Comparison of ENCODE assay signal across 9 cellular contexts in genomic region chr16:90008708-90009145, GRCh38. TPM values are rescaled to one million over a fixed set of nuclear protein-coding genes. Genes with fewer than 3 reads are reported as not detected.
DNase-seq lines count a peak whose midpoint lies in the region; ATAC-seq and TF ChIP-seq lines count a peak whose summit lies in the region.
"Had no signal": no experiment of that assay in that cellular context is flagged by ENCODE, and none has a peak within 500 bp of the region (broad histone marks: within the 10 kb centered on the region; RNA-seq: fewer than 3 reads in every experiment).

No MANE protein-coding gene starts in this region.

- H3K27ac Mint-ChIP-seq in activated T-cell treated with anti-CD3 and anti-CD28 coated beads, Interleukin-2, amount 50 U/mL, for 24 hours: peak overlapping the region; percentile 71
- H3K27ac Mint-ChIP-seq in GM23338: no peak overlapping the region

- H3F3A ChIP-seq in GM23338 (replicated peaks; ENCODE audit: low read depth): 0 out of 2 replicates have a peak, but pooled peaks cover 6% of the 10 kb centered on the region

- H3K79me2 ChIP-seq in GM23338 (replicated peaks; ENCODE audit: insufficient read depth): no peaks in the 10 kb centered on the region

- peak; percentile 84 for DNase-seq in GM13977 (ENCODE audit: low spot score)
- DNase-seq in Jurkat, Clone E6-1 (ENCODE audit: low read depth, low spot score): peak; percentile 92
- peak; percentile 75 for DNase-seq in activated T-cell treated with anti-CD3 and anti-CD28 coated beads, Interleukin-2, amount 50 U/mL, for 24 hours
- DNase-seq in stimulated activated CD4-positive, alpha-beta T cell treated with anti-CD3 and anti-CD28 coated beads, Interleukin-1b, Interleukin-23, amount 100 ng/mL, for 48 hours: peak; percentile 73
- no peak for DNase-seq in NCI-H128 (lab: John Stamatoyannopoulos, UW; ENCODE audit: unreplicated experiment)
- DNase-seq in GM23338 (ENCODE audit: low spot score): no peak
- DNase-seq in NCI-H2196 (lab: John Stamatoyannopoulos, UW; ENCODE audit: unreplicated experiment): no peak
- DNase-seq in HuH-7.5 (ENCODE audit: low spot score): no peak

- H3K9me3 Mint-ChIP-seq in activated T-cell treated with anti-CD3 and anti-CD28 coated beads, Interleukin-2, amount 50 U/mL, for 24 hours: no peaks in the 10 kb centered on the region
- H3K9me3 Mint-ChIP-seq in GM23338: no peaks in the 10 kb centered on the region; the same call in 2 of the 3 replicates

- no peaks in the 10 kb centered on the region for H3K36me3 ChIP-seq in GM23338 (ENCODE audit: insufficient read depth)
- H3K36me3 ChIP-seq: neutrophil had no signal

- H4K20me1 ChIP-seq in GM23338 (replicated peaks; ENCODE audit: insufficient read depth): no peaks in the 10 kb centered on the region

- H3K9me2 ChIP-seq in GM23338 (ENCODE audit: insufficient read depth): no peaks in the 10 kb centered on the region

- no peak overlapping the region for H2AFZ ChIP-seq in GM23338

- H3K27ac ChIP-seq in GM23338 (ENCODE audit: low read depth): no peak overlapping the region
- H3K27ac ChIP-seq: neutrophil had no signal

- no peaks in the 10 kb centered on the region for H3K4me1 ChIP-seq in GM23338 (ENCODE audit: insufficient read depth)

- H3K27me3 ChIP-seq in GM23338 (ENCODE audit: insufficient read depth): no peaks in the 10 kb centered on the region

- H3K4me1 Mint-ChIP-seq in activated T-cell treated with anti-CD3 and anti-CD28 coated beads, Interleukin-2, amount 50 U/mL, for 24 hours (ENCODE audit: low read depth): peaks cover 17% of the 10 kb centered on the region
- no peaks in the 10 kb centered on the region; the same call in 1 of the 3 replicates for H3K4me1 Mint-ChIP-seq in GM23338

- TF ChIP-seq CTCF in GM13977 (IDR thresholded peaks at IDR 0.05; ENCODE audit: extremely low read depth, insufficient read depth, missing control alignments) (no peak), GM23338 (conservative IDR thresholded peaks at IDR 0.05; ENCODE audit: low read depth in 2 of 2) (no peak)

- H3K27me3 Mint-ChIP-seq in activated T-cell treated with anti-CD3 and anti-CD28 coated beads, Interleukin-2, amount 50 U/mL, for 24 hours: peaks cover 4% of the 10 kb centered on the region
- H3K27me3 Mint-ChIP-seq in GM23338 (ENCODE audit: insufficient read depth, low read depth, poor library complexity): peaks cover 18% of the 10 kb centered on the region

- no peaks in the 10 kb centered on the region for H3K36me3 Mint-ChIP-seq in activated T-cell treated with anti-CD3 and anti-CD28 coated beads, Interleukin-2, amount 50 U/mL, for 24 hours (ENCODE audit: low read depth)
- H3K36me3 Mint-ChIP-seq in GM23338 (ENCODE audit: low read depth): peaks cover 9% of the 10 kb centered on the region

- H3K4me2 ChIP-seq in GM23338: no peak overlapping the region

- peak overlapping the region; percentile 49 for H3K4me3 Mint-ChIP-seq in activated T-cell treated with anti-CD3 and anti-CD28 coated beads, Interleukin-2, amount 50 U/mL, for 24 hours
- no peak overlapping the region for H3K4me3 Mint-ChIP-seq in GM23338

- in situ Hi-C loops in GM13977 (cut with MboI; ENCODE audit: low pct_unique_long_range_greater_than_20kb, low sequenced_read_pairs, unreplicated experiment): no loop called here

- H3K4me3 ChIP-seq in Jurkat, Clone E6-1 (ENCODE audit: low read length): no peak overlapping the region
- no peak overlapping the region for H3K4me3 ChIP-seq in GM23338

- ATAC-seq in GM23338: no peak

TF ChIP-seq in GM23338, 12 proteins besides CTCF, POLR2A, EP300 and RAD21 (continues in another document):
- TF ChIP-seq CREB1 (CRISPR knock-in tag; IDR thresholded peaks at IDR 0.05; ENCODE audit: low read depth): no peak
- TF ChIP-seq JUNB (IDR thresholded peaks at IDR 0.05; ENCODE audit: unreplicated experiment): no peak
- no peak for TF ChIP-seq EZH2phosphoT487 (IDR thresholded peaks at IDR 0.05; ENCODE audit: unreplicated experiment)
- no peak for TF ChIP-seq STAT1 (IDR thresholded peaks at IDR 0.05; ENCODE audit: unreplicated experiment)
- no peak for TF ChIP-seq ZNF114 (CRISPR knock-in tag; IDR thresholded peaks at IDR 0.05)
- TF ChIP-seq REST (IDR thresholded peaks at IDR 0.05; ENCODE audit: unreplicated experiment): no peak
- TF ChIP-seq ETS1 (IDR thresholded peaks at IDR 0.05): no peak

RNA-seq across cellular contexts. Expression of gene DBNDD1, which starts 10.5 kb away (rescaled TPM):
- 3.5 TPM for polyA plus RNA-seq in Jurkat, Clone E6-1 (2012; ENCODE audit: insufficient read depth, insufficient read length)
- total RNA-seq in GM23338 (2014; rRNA removed; shearing (Covaris generic)): 69.2 and 90.8 TPM in 2 replicates
- 62.5 and 63.3 TPM in 2 replicates for polyA plus RNA-seq in GM23338 (2016; fragmentation: Nextera tagmentation; extraction: Ambion mirVana)

Comparison
In these comparisons a context has a peak if more than half of its experiments do, and no peak if none do; other contexts are left out.
1. DNase-seq: peak in GM13977 (single experiment), Jurkat, Clone E6-1 (single experiment), activated T-cell treated with anti-CD3 and anti-CD28 coated beads, Interleukin-2, amount 50 U/mL, for 24 hours (single experiment) and stimulated activated CD4-positive, alpha-beta T cell treated with anti-CD3 and anti-CD28 coated beads, Interleukin-1b, Interleukin-23, amount 100 ng/mL, for 48 hours (single experiment); none in NCI-H128 (single experiment), GM23338 (single experiment), NCI-H2196 (single experiment) and HuH-7.5 (single experiment).